Comparison of ENCODE assay signal across 26 cellular contexts in genomic region chr9:23750808-23751207, GRCh38.
"Had no signal": no experiment of that assay in that cellular context is flagged by ENCODE, and none has a peak within 500 bp of the region (broad histone marks: within the 10 kb centered on the region; RNA-seq: fewer than 3 reads in every experiment).

No MANE protein-coding gene starts in this region.

- DNase-seq: hippocampal formation; kidney glomerular epithelial cell; left cardiac atrium; left lung; lower lobe of right lung; mammary epithelial cell; mesenchymal stem cell; naive B cell; natural killer cell; ovary; right cardiac atrium; stimulated activated CD4-positive, alpha-beta T cell treated with anti-CD3 and anti-CD28 coated beads, Interleukin-12 subunit alpha, Interleukin-12 subunit beta, amount 100 ng/mL, for 4 hours; stimulated activated CD4-positive, alpha-beta T cell treated with anti-CD3 and anti-CD28 coated beads, Interleukin-15, amount 100 ng/mL, for 24 hours; stimulated activated CD4-positive, alpha-beta T cell treated with anti-CD3 and anti-CD28 coated beads, Interleukin-2, amount 100 ng/mL, for 24 hours; stimulated activated CD4-positive, alpha-beta T cell treated with anti-CD3 and anti-CD28 coated beads, Interleukin-4, amount 100 ng/mL, for 1 hour; stimulated activated naive B cell treated with anti-CD40 and anti-IgM and Interleukin-4, amounts not matched to agents 10 μg/mL and 1 μg/mL and 100 μg/mL, for 72 hours; stimulated activated naive CD8-positive, alpha-beta T cell treated with anti-CD3 and anti-CD28 coated beads, Interleukin-15, Interleukin-2, amounts not matched to agents 100 U/mL and 50 U/mL, for 24 hours; stomach; testis; thyroid gland; transverse colon; upper lobe of left lung had no signal

- H3K4me1 Mint-ChIP-seq: naive B cell; natural killer cell; stimulated activated naive B cell treated with anti-CD40 and anti-IgM and Interleukin-4, amounts not matched to agents 10 μg/mL and 1 μg/mL and 100 μg/mL, for 72 hours had no signal

- H3K9me3 ChIP-seq: left lung, lower lobe of right lung, ovary, stomach, testis, thyroid gland, transverse colon, upper lobe of left lung, vagina had no signal

- H3K4me3 ChIP-seq: left lung, lower lobe of right lung, ovary, skin epidermis, stomach, testis, thyroid gland, transverse colon, upper lobe of left lung, vagina had no signal

- H3K36me3 ChIP-seq: left lung, lower lobe of right lung, ovary, stomach, thyroid gland, transverse colon, upper lobe of left lung, vagina had no signal

- H3K4me3 Mint-ChIP-seq: naive B cell; natural killer cell; stimulated activated naive B cell treated with anti-CD40 and anti-IgM and Interleukin-4, amounts not matched to agents 10 μg/mL and 1 μg/mL and 100 μg/mL, for 72 hours had no signal

- ATAC-seq: left cardiac atrium; left lung; lower lobe of right lung; natural killer cell; right cardiac atrium; sciatic nerve; stimulated activated naive B cell treated with anti-CD40 and anti-IgM and Interleukin-4, amounts not matched to agents 10 μg/mL and 1 μg/mL and 100 μg/mL, for 72 hours; stimulated activated naive CD8-positive, alpha-beta T cell treated with anti-CD3 and anti-CD28 coated beads, Interleukin-15, Interleukin-2, amounts not matched to agents 100 U/mL and 50 U/mL, for 24 hours had no signal

- H3K27ac Mint-ChIP-seq: naive B cell; natural killer cell; progenitor cell of endocrine pancreas; stimulated activated naive B cell treated with anti-CD40 and anti-IgM and Interleukin-4, amounts not matched to agents 10 μg/mL and 1 μg/mL and 100 μg/mL, for 72 hours had no signal

- H3K27me3 Mint-ChIP-seq: naive B cell; progenitor cell of endocrine pancreas; stimulated activated naive B cell treated with anti-CD40 and anti-IgM and Interleukin-4, amounts not matched to agents 10 μg/mL and 1 μg/mL and 100 μg/mL, for 72 hours had no signal

- H3K36me3 Mint-ChIP-seq: naive B cell; stimulated activated naive B cell treated with anti-CD40 and anti-IgM and Interleukin-4, amounts not matched to agents 10 μg/mL and 1 μg/mL and 100 μg/mL, for 72 hours had no signal

- H3K4me1 ChIP-seq: left lung, lower lobe of right lung, stomach, testis, thyroid gland, upper lobe of left lung, vagina had no signal
